ENCODE assay signal across 10 cellular contexts in the genomic region with DNA sequence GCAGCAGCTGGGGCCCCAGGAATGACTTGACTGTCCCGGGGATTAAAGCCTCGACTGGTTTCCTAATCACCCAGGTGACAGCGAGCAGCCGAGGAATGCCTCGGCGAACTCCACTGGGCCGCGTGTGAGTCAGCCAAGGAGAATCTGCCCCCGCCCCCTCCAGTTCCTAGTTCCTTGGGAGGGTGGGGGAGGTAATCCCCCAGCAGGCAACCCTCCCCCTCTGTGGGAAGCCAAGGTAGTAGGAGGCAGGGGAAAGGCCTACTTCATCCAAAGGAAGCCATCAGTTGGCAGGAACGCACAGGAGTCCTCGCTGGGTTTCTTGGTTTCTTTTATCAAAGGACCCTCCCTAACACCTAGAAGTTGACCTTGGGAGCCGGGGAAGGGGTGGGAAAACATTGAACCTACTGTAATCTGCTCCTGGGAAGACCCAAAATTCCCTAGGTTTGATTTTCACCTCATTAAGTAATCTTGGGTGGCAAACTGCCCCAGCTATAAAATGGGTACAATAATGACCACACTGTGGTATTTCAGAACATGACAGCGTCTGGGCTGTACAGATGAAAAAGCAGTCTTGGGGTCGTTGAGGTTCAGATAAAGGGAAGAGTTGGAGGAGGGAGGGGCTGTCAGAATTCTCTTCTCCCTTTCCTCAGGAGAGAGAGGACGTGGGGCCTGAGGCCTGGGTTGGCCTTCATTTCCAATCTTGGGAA. TPM values are rescaled to one million over a fixed set of nuclear protein-coding genes. Genes with fewer than 3 reads are reported as not detected.
DNase-seq lines count a peak whose midpoint lies in the region; ATAC-seq, FAIRE-seq and TF ChIP-seq lines count a peak whose summit lies in the region.
"Had no signal": no experiment of that assay in that cellular context is flagged by ENCODE, and none has a peak within 500 bp of the region (broad histone marks: within the 10 kb centered on the region; RNA-seq: fewer than 3 reads in every experiment).

No MANE protein-coding gene starts in this region.

- H3K4me1 ChIP-seq in cardiac muscle cell (ENCODE audit: low read depth): peaks cover 9% of the 10 kb centered on the region

- H3K9me3 ChIP-seq in cardiac muscle cell (ENCODE audit: low read depth): no peaks in the 10 kb centered on the region

- no peak overlapping the region for H3K27ac Mint-ChIP-seq in activated CD8-positive, alpha-beta T cell treated with anti-CD3 and anti-CD28 coated beads for 36 hours

- in situ Hi-C loops in T47D (cut with HindIII; ENCODE audit: low pct_unique_long_range_greater_than_20kb, low sequenced_read_pairs): no loop called here

- no peaks in the 10 kb centered on the region for H3K36me3 ChIP-seq in cardiac muscle cell

- H3K9me3 Mint-ChIP-seq in activated CD8-positive, alpha-beta T cell treated with anti-CD3 and anti-CD28 coated beads for 36 hours: no peaks in the 10 kb centered on the region

- H3K4me3 Mint-ChIP-seq in activated CD8-positive, alpha-beta T cell treated with anti-CD3 and anti-CD28 coated beads for 36 hours: no peak overlapping the region

- CTCF ChIA-PET in activated CD8-positive, alpha-beta T cell treated with anti-CD3 and anti-CD28 coated beads for 36 hours (lab: Charles Lee): interaction anchor here (8.6 kb wide), 1 partner anchor 15 kb away, joined by 53 read pairs; no protein-coding TSS in a partner anchor

- H3K27me3 Mint-ChIP-seq in activated CD8-positive, alpha-beta T cell treated with anti-CD3 and anti-CD28 coated beads for 36 hours: peaks cover 20% of the 10 kb centered on the region

- DNase-seq in cardiac muscle cell (ENCODE audit: low read depth in 1 of 2, low spot score in 1 of 2) (peak; percentile 48 to 93), left ventricle myocardium superior (no peak), T47D (ENCODE audit: low read depth in 1 of 2, low spot score in 1 of 2) (peak; percentile 64 to 85), kidney glomerular epithelial cell (lab: John Stamatoyannopoulos, UW) (peak; percentile 87), urothelium cell line (ENCODE audit: low spot score) (peak; percentile 92)
- DNase-seq in activated T-cell treated with anti-CD3 and anti-CD28 coated beads, Interleukin-2, amount 50 U/mL, for 1 hour: no peak
- DNase-seq in activated CD8-positive, alpha-beta T cell treated with anti-CD3 and anti-CD28 coated beads for 36 hours: no peak

- POLR2A ChIA-PET in activated CD8-positive, alpha-beta T cell treated with anti-CD3 and anti-CD28 coated beads for 36 hours (lab: Charles Lee): no interaction called here

- no peak for ATAC-seq in left ventricle myocardium superior
- ATAC-seq in HG03520 (IDR thresholded peaks at IDR 0.05; ENCODE audit: unreplicated experiment): no peak
- no peak for ATAC-seq in activated CD8-positive, alpha-beta T cell treated with anti-CD3 and anti-CD28 coated beads for 36 hours

- no peaks in the 10 kb centered on the region for H3K4me1 Mint-ChIP-seq in activated CD8-positive, alpha-beta T cell treated with anti-CD3 and anti-CD28 coated beads for 36 hours (ENCODE audit: low read depth)

- H3K36me3 Mint-ChIP-seq in activated CD8-positive, alpha-beta T cell treated with anti-CD3 and anti-CD28 coated beads for 36 hours (ENCODE audit: low read depth): no peaks in the 10 kb centered on the region

- peak; percentile 93 for FAIRE-seq in urothelium cell line (lab: Jason Lieb, UNC)

- H3K4me3 ChIP-seq in cardiac muscle cell: no peak overlapping the region

- peak overlapping the region; percentile 5 for H3K27ac ChIP-seq in cardiac muscle cell
- H3K27ac ChIP-seq: C4-2B had no signal

- intact Hi-C loops in left ventricle myocardium superior (cut with micrococcal nuclease): no loop called here
- intact Hi-C loops in activated CD8-positive, alpha-beta T cell treated with anti-CD3 and anti-CD28 coated beads for 36 hours (cut with micrococcal nuclease): no loop called here

- no peak for TF ChIP-seq CTCF in cardiac muscle cell (IDR thresholded peaks at IDR 0.05; ENCODE audit: low read depth, low read length)
- no peak for TF ChIP-seq CTCF in activated CD8-positive, alpha-beta T cell treated with anti-CD3 and anti-CD28 coated beads for 36 hours (IDR thresholded peaks at IDR 0.05)

- H3K27me3 ChIP-seq in cardiac muscle cell: no peaks in the 10 kb centered on the region

RNA-seq across cellular contexts. Expression of gene TENT5B, which starts 1.4 kb away (rescaled TPM):
- total RNA-seq in cardiac muscle cell (8.8 and 9.4 TPM in 2 replicates), left ventricle myocardium superior (49.6 TPM)
- 6.8 and 8.5 TPM in 2 replicates for polyA plus RNA-seq in cardiac muscle cell
- total RNA-seq in activated CD8-positive, alpha-beta T cell treated with anti-CD3 and anti-CD28 coated beads for 36 hours: not detected
- total RNA-seq: T-helper 2 cell treated with Interferon-gamma antibody and Interleukin-4, amounts not matched to agents 100 ng/mL and 5 ng/mL, for 36 hours had no signal

RNA-seq across cellular contexts. Expression of gene TRNP1, which starts 17.7 kb away (rescaled TPM):
- total RNA-seq in cardiac muscle cell (61.7 and 63.7 TPM in 2 replicates), left ventricle myocardium superior (27.4 TPM)
- polyA plus RNA-seq in cardiac muscle cell: 42.9 and 55.5 TPM in 2 replicates
- total RNA-seq in activated CD8-positive, alpha-beta T cell treated with anti-CD3 and anti-CD28 coated beads for 36 hours: under 1 TPM; 0.16 to 0.38 TPM

RNA-seq across cellular contexts. Expression of gene KDF1, which starts 50.9 kb away (rescaled TPM):
- total RNA-seq in cardiac muscle cell (0.63 and 0.67 TPM in 2 replicates), left ventricle myocardium superior (0.37 TPM)
- polyA plus RNA-seq in cardiac muscle cell: 0.35 and 0.37 TPM in 2 replicates
- under 1 TPM; 0.18 to 0.27 TPM for total RNA-seq in activated CD8-positive, alpha-beta T cell treated with anti-CD3 and anti-CD28 coated beads for 36 hours
- total RNA-seq: T-helper 2 cell treated with Interferon-gamma antibody and Interleukin-4, amounts not matched to agents 100 ng/mL and 5 ng/mL, for 36 hours had no signal

Comparison
In these comparisons a context has a peak if more than half of its experiments do, and no peak if none do; other contexts are left out.
1. DNase-seq: peak in cardiac muscle cell (2 of 2), T47D (2 of 2), kidney glomerular epithelial cell (single experiment) and urothelium cell line (single experiment); none in left ventricle myocardium superior (single experiment), activated T-cell treated with anti-CD3 and anti-CD28 coated beads, Interleukin-2, amount 50 U/mL, for 1 hour (single experiment) and activated CD8-positive, alpha-beta T cell treated with anti-CD3 and anti-CD28 coated beads for 36 hours (single experiment).
2. RNA of gene TRNP1, which starts 17.7 kb away (total RNA-seq): 61.7 to 63.7 TPM in cardiac muscle cell and 27.4 TPM in left ventricle myocardium superior (single experiment); 0.16 to 0.38 TPM in activated CD8-positive, alpha-beta T cell treated with anti-CD3 and anti-CD28 coated beads for 36 hours; every median in the first group is over 10 times any median in the second.